Comparison of ENCODE assay signal across 8 cellular contexts in the genomic region with DNA sequence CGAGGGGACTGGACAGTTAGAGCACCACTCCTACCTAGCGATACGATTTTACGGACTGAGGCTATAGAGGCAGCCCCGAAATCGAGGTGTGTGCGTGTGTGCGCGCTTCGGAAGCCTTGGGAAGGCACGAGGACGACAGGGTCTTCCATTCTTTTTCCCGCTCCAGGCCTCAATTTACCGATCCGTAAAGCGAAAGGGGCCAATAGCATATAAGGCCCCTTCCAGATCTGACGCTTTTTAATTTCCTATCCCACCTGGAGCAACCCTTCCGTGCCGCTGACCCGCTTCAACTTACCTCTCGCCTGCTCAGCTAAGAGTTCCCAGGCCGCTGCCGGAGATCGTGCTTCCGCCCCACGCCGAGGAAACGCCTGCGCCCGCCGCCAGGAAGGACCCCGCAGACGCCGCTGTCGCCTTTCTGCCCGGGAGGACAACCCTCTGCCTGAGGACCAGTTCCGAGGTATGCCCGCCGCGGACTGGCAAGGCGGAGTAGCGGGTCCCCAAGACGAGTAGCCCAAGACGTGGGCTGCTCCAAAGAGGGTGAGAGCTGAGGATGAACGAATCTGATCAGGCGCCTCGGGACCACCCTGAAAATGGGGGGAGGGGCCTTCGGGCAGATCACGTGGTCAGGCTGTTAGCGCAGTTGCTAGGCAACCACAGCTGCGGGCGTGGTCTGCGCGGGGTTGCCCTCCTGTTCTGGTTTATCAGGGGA. TPM values are rescaled to one million over a fixed set of nuclear protein-coding genes. Genes with fewer than 3 reads are reported as not detected.
DNase-seq lines count a peak whose midpoint lies in the region; ATAC-seq and TF ChIP-seq lines count a peak whose summit lies in the region.

EFTUD2 (minus strand) TSS at position 372 of the 709 bp plus-strand sequence. CDS start 4,924 bp downstream, outside the sequence.

- ATAC-seq in SK-N-SH treated with all-trans-retinoic acid at 6 μM for 48 hours = peak; percentile 77
- peak; percentile 87 for ATAC-seq in omental fat pad (ENCODE audit: low FRiP score)

- H3K4me1 Mint-ChIP-seq in HFFc6 (ENCODE audit: low read depth) = peaks cover 47% of the 10 kb centered on the region
- peaks cover 31% of the 10 kb centered on the region for H3K4me1 Mint-ChIP-seq in activated naive CD4-positive, alpha-beta T cell treated with anti-CD3 and anti-CD28 coated beads, Interleukin-2, amount 50 U/mL, for 24 hours

- in situ Hi-C loops in G401 (cut with HindIII; ENCODE audit: low sequenced_read_pairs) = no loop called here

- DNase-seq in G401 (ENCODE audit: low spot score) (peak; percentile 90), HFFc6 (peak; percentile 80), NCI-H1092 treated with DMSO at 0.1 percent for 48 hours (lab: John Stamatoyannopoulos, UW) (peak; percentile 97), glomerular endothelial cell (ENCODE audit: extremely low read depth, low read depth, low spot score) (no peak), omental fat pad (ENCODE audit: low spot score) (peak; percentile 93)

- TF ChIP-seq CTCF in HFFc6 (IDR thresholded peaks at IDR 0.05) (no peak), omental fat pad (IDR thresholded peaks at IDR 0.05) (no peak)

- H3K4me3 Mint-ChIP-seq in HFFc6 = peak within 1 kb of the TSS; percentile 89
- peak within 1 kb of the TSS; percentile 96 for H3K4me3 Mint-ChIP-seq in activated naive CD4-positive, alpha-beta T cell treated with anti-CD3 and anti-CD28 coated beads, Interleukin-2, amount 50 U/mL, for 24 hours

- H3K27ac Mint-ChIP-seq in HFFc6 = peak within 1 kb of the TSS; percentile 100
- H3K27ac Mint-ChIP-seq in activated naive CD4-positive, alpha-beta T cell treated with anti-CD3 and anti-CD28 coated beads, Interleukin-2, amount 50 U/mL, for 24 hours = peak within 1 kb of the TSS; percentile 100

- peaks cover 1% of the 10 kb centered on the region; the same call in 1 of the 2 replicates for H3K27me3 Mint-ChIP-seq in HFFc6 (ENCODE audit: insufficient read depth)
- no peaks in the 10 kb centered on the region for H3K27me3 Mint-ChIP-seq in activated naive CD4-positive, alpha-beta T cell treated with anti-CD3 and anti-CD28 coated beads, Interleukin-2, amount 50 U/mL, for 24 hours

- H3K9me3 Mint-ChIP-seq in HFFc6 = no peaks in the 10 kb centered on the region
- H3K9me3 Mint-ChIP-seq in activated naive CD4-positive, alpha-beta T cell treated with anti-CD3 and anti-CD28 coated beads, Interleukin-2, amount 50 U/mL, for 24 hours = no peaks in the 10 kb centered on the region

- peaks cover 16% of the 10 kb centered on the region; the same call in 1 of the 2 replicates for H3K36me3 Mint-ChIP-seq in HFFc6 (ENCODE audit: low read depth)
- peaks cover 7% of the 10 kb centered on the region for H3K36me3 Mint-ChIP-seq in activated naive CD4-positive, alpha-beta T cell treated with anti-CD3 and anti-CD28 coated beads, Interleukin-2, amount 50 U/mL, for 24 hours

- peak within 1 kb of the TSS; percentile 91 for H3K27ac ChIP-seq in temporal lobe (ENCODE audit: low read depth, low read length)

TF ChIP-seq in SK-N-SH treated with all-trans-retinoic acid at 6 μM for 48 hours, 23 proteins besides CTCF, POLR2A, EP300 and RAD21:
- TF ChIP-seq TCF4 (CRISPR knock-in tag; IDR thresholded peaks at IDR 0.05; ENCODE audit: borderline replicate concordance) (no peak), TOX (CRISPR knock-in tag; IDR thresholded peaks at IDR 0.05; ENCODE audit: borderline replicate concordance) (no peak), ZFP3 (CRISPR knock-in tag; IDR thresholded peaks at IDR 0.05) (peak; percentile 47; the same call in 1 of the 2 replicates)

RNA-seq across cellular contexts. Expression of gene EFTUD2, which starts in this region (rescaled TPM):
- total RNA-seq in G401 (2014; rRNA removed; shearing (Covaris generic)) = 164 and 176 TPM in 2 replicates
- 100 to 1,000 TPM; 117 to 129 (median 122) TPM for total RNA-seq in HFFc6 (2021; fragmentation: NEBNext Ultra II Directional; extraction: Animal tissue kit (Norgen Biotek cat#: 25700))
- total RNA-seq in glomerular endothelial cell (71.1 and 98.6 TPM in 2 replicates), omental fat pad (100 to 1,000 TPM in 1 of 4 donors, 10 to 100 TPM in 3; 62.5 to 131 (median 75.0) TPM), temporal lobe (91.7 TPM)
